In the genomic region with DNA sequence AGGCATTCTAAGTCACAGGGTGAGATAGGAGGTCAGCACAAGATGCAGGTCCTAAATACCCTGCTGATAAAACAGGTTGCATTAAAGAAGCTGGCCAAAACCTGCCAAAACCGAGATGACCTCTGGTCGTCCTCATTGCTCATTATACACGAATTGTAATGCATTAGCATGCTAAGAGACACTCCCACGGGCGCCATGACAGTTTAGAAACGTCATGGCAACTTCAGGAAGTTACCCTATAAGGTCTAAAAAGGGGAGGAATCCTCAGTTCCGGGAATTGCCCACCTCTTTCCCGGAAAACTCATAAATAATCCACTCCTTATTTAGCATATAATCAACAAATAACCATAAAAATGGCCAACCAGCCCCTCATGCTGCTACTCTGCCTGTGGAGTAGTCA, we compare ENCODE assay signal across 1 cellular context.
TF ChIP-seq lines count a peak whose summit lies in the region.

No MANE protein-coding gene starts in this region.

TF ChIP-seq in K562, 482 proteins besides CTCF, POLR2A, EP300 and RAD21 (continued from another document and continues in another):
- TF ChIP-seq SRF (CRISPR knock-in tag; IDR thresholded peaks at IDR 0.05), result peak; percentile 88 to 98
- TF ChIP-seq ZNF766 (CRISPR knock-in tag; conservative IDR thresholded peaks at IDR 0.05), result no peak
- TF ChIP-seq PTRF (tag; IDR thresholded peaks at IDR 0.05), result no peak
- no peak for TF ChIP-seq XRCC3 (IDR thresholded peaks at IDR 0.05)
- TF ChIP-seq PHF8 (IDR thresholded peaks at IDR 0.05; ENCODE audit: borderline replicate concordance, low read length), result no peak
- TF ChIP-seq ZZZ3 (IDR thresholded peaks at IDR 0.05), result no peak
- TF ChIP-seq HSF4 (CRISPR knock-in tag; IDR thresholded peaks at IDR 0.05; ENCODE audit: borderline replicate concordance), result no peak
- TF ChIP-seq, protein P1, sequence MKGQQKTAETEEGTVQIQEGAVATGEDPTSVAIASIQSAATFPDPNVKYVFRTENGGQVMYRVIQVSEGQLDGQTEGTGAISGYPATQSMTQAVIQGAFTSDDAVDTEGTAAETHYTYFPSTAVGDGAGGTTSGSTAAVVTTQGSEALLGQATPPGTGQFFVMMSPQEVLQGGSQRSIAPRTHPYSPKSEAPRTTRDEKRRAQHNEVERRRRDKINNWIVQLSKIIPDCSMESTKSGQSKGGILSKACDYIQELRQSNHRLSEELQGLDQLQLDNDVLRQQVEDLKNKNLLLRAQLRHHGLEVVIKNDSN (CRISPR knock-in tag; IDR thresholded peaks at IDR 0.05), result no peak
- no peak for TF ChIP-seq ZNF75A (CRISPR knock-in tag; IDR thresholded peaks at IDR 0.05)
- TF ChIP-seq RBFOX2 (IDR thresholded peaks at IDR 0.05; ENCODE audit: low read depth, low read length), result no peak
- TF ChIP-seq ZKSCAN3 (CRISPR knock-in tag; IDR thresholded peaks at IDR 0.05), result no peak
- no peak for TF ChIP-seq SRSF7 (optimal IDR thresholded peaks at IDR 0.05; ENCODE audit: low read depth, low read length)
- no peak for TF ChIP-seq CTBP1 (IDR thresholded peaks at IDR 0.05; ENCODE audit: borderline replicate concordance)
- no peak for TF ChIP-seq RAD51 (IDR thresholded peaks at IDR 0.05; ENCODE audit: borderline replicate concordance, low read depth)
- TF ChIP-seq EWSR1 (IDR thresholded peaks at IDR 0.05; ENCODE audit: borderline replicate concordance, low read depth, partially characterized antibody), result no peak
- peak; percentile 36; the same call in 1 of the 2 replicates for TF ChIP-seq ARID1B (IDR thresholded peaks at IDR 0.05)
- TF ChIP-seq FOXK1 (CRISPR knock-in tag; IDR thresholded peaks at IDR 0.05; ENCODE audit: borderline replicate concordance), result no peak
- no peak for TF ChIP-seq ZNF274 (IDR thresholded peaks at IDR 0.05; ENCODE audit: borderline replicate concordance, low read depth, low read length)
- no peak for TF ChIP-seq CREBBP (IDR thresholded peaks at IDR 0.05; ENCODE audit: low read depth, low read length)
- TF ChIP-seq HLTF (IDR thresholded peaks at IDR 0.05), result no peak
- TF ChIP-seq, protein P2, sequence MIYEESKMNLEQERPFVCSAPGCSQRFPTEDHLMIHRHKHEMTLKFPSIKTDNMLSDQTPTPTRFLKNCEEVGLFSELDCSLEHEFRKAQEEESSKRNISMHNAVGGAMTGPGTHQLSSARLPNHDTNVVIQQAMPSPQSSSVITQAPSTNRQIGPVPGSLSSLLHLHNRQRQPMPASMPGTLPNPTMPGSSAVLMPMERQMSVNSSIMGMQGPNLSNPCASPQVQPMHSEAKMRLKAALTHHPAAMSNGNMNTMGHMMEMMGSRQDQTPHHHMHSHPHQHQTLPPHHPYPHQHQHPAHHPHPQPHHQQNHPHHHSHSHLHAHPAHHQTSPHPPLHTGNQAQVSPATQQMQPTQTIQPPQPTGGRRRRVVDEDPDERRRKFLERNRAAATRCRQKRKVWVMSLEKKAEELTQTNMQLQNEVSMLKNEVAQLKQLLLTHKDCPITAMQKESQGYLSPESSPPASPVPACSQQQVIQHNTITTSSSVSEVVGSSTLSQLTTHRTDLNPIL (CRISPR knock-in tag; IDR thresholded peaks at IDR 0.05), result no peak
- TF ChIP-seq, protein P3, sequence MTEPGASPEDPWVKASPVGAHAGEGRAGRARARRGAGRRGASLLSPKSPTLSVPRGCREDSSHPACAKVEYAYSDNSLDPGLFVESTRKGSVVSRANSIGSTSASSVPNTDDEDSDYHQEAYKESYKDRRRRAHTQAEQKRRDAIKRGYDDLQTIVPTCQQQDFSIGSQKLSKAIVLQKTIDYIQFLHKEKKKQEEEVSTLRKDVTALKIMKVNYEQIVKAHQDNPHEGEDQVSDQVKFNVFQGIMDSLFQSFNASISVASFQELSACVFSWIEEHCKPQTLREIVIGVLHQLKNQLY (CRISPR knock-in tag; conservative IDR thresholded peaks at IDR 0.05), result no peak
- no peak for TF ChIP-seq BHLHE40 (IDR thresholded peaks at IDR 0.05; ENCODE audit: low read length)
- TF ChIP-seq MYC (IDR thresholded peaks at IDR 0.05; ENCODE audit: low read depth, low read length), result 0 out of 2 replicates have a peak, but pooled peaks have one; percentile 16
- TF ChIP-seq MYC (CRISPR knock-in tag; IDR thresholded peaks at IDR 0.05; ENCODE audit: borderline replicate concordance, low read depth), result no peak
- no peak for TF ChIP-seq CBX1 (IDR thresholded peaks at IDR 0.05; ENCODE audit: low read depth)
- TF ChIP-seq, protein P4, sequence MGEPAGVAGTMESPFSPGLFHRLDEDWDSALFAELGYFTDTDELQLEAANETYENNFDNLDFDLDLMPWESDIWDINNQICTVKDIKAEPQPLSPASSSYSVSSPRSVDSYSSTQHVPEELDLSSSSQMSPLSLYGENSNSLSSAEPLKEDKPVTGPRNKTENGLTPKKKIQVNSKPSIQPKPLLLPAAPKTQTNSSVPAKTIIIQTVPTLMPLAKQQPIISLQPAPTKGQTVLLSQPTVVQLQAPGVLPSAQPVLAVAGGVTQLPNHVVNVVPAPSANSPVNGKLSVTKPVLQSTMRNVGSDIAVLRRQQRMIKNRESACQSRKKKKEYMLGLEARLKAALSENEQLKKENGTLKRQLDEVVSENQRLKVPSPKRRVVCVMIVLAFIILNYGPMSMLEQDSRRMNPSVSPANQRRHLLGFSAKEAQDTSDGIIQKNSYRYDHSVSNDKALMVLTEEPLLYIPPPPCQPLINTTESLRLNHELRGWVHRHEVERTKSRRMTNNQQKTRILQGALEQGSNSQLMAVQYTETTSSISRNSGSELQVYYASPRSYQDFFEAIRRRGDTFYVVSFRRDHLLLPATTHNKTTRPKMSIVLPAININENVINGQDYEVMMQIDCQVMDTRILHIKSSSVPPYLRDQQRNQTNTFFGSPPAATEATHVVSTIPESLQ (CRISPR knock-in tag; IDR thresholded peaks at IDR 0.05), result no peak
- TF ChIP-seq, protein P5, sequence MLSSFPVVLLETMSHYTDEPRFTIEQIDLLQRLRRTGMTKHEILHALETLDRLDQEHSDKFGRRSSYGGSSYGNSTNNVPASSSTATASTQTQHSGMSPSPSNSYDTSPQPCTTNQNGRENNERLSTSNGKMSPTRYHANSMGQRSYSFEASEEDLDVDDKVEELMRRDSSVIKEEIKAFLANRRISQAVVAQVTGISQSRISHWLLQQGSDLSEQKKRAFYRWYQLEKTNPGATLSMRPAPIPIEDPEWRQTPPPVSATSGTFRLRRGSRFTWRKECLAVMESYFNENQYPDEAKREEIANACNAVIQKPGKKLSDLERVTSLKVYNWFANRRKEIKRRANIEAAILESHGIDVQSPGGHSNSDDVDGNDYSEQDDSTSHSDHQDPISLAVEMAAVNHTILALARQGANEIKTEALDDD (IDR thresholded peaks at IDR 0.05), result no peak
- peak; percentile 41 for TF ChIP-seq MEIS2 (IDR thresholded peaks at IDR 0.05; ENCODE audit: partially characterized antibody)
- TF ChIP-seq TEAD1 (CRISPR knock-in tag; IDR thresholded peaks at IDR 0.05), result no peak
- TF ChIP-seq NBN (IDR thresholded peaks at IDR 0.05; ENCODE audit: low read depth), result no peak
- TF ChIP-seq STAT5A (IDR thresholded peaks at IDR 0.05; ENCODE audit: borderline replicate concordance, low read length), result peak; percentile 90
- TF ChIP-seq, protein P6, sequence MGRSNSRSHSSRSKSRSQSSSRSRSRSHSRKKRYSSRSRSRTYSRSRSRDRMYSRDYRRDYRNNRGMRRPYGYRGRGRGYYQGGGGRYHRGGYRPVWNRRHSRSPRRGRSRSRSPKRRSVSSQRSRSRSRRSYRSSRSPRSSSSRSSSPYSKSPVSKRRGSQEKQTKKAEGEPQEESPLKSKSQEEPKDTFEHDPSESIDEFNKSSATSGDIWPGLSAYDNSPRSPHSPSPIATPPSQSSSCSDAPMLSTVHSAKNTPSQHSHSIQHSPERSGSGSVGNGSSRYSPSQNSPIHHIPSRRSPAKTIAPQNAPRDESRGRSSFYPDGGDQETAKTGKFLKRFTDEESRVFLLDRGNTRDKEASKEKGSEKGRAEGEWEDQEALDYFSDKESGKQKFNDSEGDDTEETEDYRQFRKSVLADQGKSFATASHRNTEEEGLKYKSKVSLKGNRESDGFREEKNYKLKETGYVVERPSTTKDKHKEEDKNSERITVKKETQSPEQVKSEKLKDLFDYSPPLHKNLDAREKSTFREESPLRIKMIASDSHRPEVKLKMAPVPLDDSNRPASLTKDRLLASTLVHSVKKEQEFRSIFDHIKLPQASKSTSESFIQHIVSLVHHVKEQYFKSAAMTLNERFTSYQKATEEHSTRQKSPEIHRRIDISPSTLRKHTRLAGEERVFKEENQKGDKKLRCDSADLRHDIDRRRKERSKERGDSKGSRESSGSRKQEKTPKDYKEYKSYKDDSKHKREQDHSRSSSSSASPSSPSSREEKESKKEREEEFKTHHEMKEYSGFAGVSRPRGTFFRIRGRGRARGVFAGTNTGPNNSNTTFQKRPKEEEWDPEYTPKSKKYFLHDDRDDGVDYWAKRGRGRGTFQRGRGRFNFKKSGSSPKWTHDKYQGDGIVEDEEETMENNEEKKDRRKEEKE (IDR thresholded peaks at IDR 0.05; ENCODE audit: borderline replicate concordance in 1 of 2, control insufficient read depth in 1 of 2, low read depth in 2 of 2, low read length in 1 of 2), result no peak
- no peak for TF ChIP-seq ZBTB17 (CRISPR knock-in tag; IDR thresholded peaks at IDR 0.05)
- no peak for TF ChIP-seq POLR2G (IDR thresholded peaks at IDR 0.05; ENCODE audit: low read depth, low read length)
- TF ChIP-seq, protein P7, sequence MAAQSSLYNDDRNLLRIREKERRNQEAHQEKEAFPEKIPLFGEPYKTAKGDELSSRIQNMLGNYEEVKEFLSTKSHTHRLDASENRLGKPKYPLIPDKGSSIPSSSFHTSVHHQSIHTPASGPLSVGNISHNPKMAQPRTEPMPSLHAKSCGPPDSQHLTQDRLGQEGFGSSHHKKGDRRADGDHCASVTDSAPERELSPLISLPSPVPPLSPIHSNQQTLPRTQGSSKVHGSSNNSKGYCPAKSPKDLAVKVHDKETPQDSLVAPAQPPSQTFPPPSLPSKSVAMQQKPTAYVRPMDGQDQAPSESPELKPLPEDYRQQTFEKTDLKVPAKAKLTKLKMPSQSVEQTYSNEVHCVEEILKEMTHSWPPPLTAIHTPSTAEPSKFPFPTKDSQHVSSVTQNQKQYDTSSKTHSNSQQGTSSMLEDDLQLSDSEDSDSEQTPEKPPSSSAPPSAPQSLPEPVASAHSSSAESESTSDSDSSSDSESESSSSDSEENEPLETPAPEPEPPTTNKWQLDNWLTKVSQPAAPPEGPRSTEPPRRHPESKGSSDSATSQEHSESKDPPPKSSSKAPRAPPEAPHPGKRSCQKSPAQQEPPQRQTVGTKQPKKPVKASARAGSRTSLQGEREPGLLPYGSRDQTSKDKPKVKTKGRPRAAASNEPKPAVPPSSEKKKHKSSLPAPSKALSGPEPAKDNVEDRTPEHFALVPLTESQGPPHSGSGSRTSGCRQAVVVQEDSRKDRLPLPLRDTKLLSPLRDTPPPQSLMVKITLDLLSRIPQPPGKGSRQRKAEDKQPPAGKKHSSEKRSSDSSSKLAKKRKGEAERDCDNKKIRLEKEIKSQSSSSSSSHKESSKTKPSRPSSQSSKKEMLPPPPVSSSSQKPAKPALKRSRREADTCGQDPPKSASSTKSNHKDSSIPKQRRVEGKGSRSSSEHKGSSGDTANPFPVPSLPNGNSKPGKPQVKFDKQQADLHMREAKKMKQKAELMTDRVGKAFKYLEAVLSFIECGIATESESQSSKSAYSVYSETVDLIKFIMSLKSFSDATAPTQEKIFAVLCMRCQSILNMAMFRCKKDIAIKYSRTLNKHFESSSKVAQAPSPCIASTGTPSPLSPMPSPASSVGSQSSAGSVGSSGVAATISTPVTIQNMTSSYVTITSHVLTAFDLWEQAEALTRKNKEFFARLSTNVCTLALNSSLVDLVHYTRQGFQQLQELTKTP (IDR thresholded peaks at IDR 0.05; ENCODE audit: low read depth in 1 of 2, partially characterized antibody in 2 of 2), result no peak
- no peak for TF ChIP-seq FOXM1 (IDR thresholded peaks at IDR 0.05; ENCODE audit: low read depth)
- TF ChIP-seq FOXM1 (CRISPR knock-in tag; IDR thresholded peaks at IDR 0.05; ENCODE audit: low read depth), result no peak
- no peak for TF ChIP-seq PHTF2 (CRISPR knock-in tag; IDR thresholded peaks at IDR 0.05)
- TF ChIP-seq HDAC8 (tag; IDR thresholded peaks at IDR 0.05), result no peak
- TF ChIP-seq, protein P8, sequence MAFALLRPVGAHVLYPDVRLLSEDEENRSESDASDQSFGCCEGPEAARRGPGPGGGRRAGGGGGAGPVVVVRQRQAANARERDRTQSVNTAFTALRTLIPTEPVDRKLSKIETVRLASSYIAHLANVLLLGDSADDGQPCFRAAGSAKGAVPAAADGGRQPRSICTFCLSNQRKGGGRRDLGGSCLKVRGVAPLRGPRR (CRISPR knock-in tag; IDR thresholded peaks at IDR 0.05), result no peak
- no peak for TF ChIP-seq LARP7 (IDR thresholded peaks at IDR 0.05)
- TF ChIP-seq, protein P9, sequence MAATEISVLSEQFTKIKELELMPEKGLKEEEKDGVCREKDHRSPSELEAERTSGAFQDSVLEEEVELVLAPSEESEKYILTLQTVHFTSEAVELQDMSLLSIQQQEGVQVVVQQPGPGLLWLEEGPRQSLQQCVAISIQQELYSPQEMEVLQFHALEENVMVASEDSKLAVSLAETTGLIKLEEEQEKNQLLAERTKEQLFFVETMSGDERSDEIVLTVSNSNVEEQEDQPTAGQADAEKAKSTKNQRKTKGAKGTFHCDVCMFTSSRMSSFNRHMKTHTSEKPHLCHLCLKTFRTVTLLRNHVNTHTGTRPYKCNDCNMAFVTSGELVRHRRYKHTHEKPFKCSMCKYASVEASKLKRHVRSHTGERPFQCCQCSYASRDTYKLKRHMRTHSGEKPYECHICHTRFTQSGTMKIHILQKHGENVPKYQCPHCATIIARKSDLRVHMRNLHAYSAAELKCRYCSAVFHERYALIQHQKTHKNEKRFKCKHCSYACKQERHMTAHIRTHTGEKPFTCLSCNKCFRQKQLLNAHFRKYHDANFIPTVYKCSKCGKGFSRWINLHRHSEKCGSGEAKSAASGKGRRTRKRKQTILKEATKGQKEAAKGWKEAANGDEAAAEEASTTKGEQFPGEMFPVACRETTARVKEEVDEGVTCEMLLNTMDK (IDR thresholded peaks at IDR 0.05; ENCODE audit: borderline replicate concordance, insufficient read depth, low read depth, low read length, poor library complexity, severe bottlenecking), result no peak
- TF ChIP-seq CHCHD3 (CRISPR knock-in tag; IDR thresholded peaks at IDR 0.05), result no peak
- no peak for TF ChIP-seq KLF13 (tag; IDR thresholded peaks at IDR 0.05; ENCODE audit: borderline replicate concordance, low read depth)
- no peak for TF ChIP-seq SAFB2 (IDR thresholded peaks at IDR 0.05; ENCODE audit: borderline replicate concordance, low read depth, low read length, severe bottlenecking)
- no peak for TF ChIP-seq RBM25 (IDR thresholded peaks at IDR 0.05; ENCODE audit: low read depth, low read length, severe bottlenecking)
- TF ChIP-seq NELFE (IDR thresholded peaks at IDR 0.05; ENCODE audit: insufficient read depth, insufficient read length), result no peak
- TF ChIP-seq, protein P10, sequence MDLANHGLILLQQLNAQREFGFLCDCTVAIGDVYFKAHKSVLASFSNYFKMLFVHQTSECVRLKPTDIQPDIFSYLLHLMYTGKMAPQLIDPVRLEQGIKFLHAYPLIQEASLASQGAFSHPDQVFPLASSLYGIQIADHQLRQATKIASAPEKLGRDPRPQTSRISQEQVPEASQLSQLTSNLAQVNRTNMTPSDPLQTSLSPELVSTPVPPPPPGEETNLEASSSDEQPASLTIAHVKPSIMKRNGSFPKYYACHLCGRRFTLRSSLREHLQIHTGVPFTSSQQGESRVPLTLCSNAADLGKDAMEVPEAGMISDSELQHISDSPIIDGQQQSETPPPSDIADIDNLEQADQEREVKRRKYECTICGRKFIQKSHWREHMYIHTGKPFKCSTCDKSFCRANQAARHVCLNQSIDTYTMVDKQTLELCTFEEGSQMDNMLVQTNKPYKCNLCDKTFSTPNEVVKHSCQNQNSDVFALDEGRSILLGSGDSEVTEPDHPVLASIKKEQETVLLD (IDR thresholded peaks at IDR 0.05), result no peak
- no peak for TF ChIP-seq ELF4 (CRISPR knock-in tag; IDR thresholded peaks at IDR 0.05)
